ENCODE assay signal across 15 cellular contexts in genomic region chr9:35771079-35771441, GRCh38. TPM values are rescaled to one million over a fixed set of nuclear protein-coding genes. Genes with fewer than 3 reads are reported as not detected.
DNase-seq lines count a peak whose midpoint lies in the region; ATAC-seq and TF ChIP-seq lines count a peak whose summit lies in the region.
"Had no signal": no experiment of that assay in that cellular context is flagged by ENCODE, and none has a peak within 500 bp of the region (broad histone marks: within the 10 kb centered on the region; RNA-seq: fewer than 3 reads in every experiment).

No MANE protein-coding gene starts in this region.

- H3K27ac ChIP-seq in gastroesophageal sphincter (peak overlapping the region; percentile 45 to 78 (median 66)), parathyroid adenoma (peak overlapping the region; percentile 47), aorta (ENCODE audit: low read depth in 1 of 2, low read length in 2 of 2) (peak overlapping the region in 1 of 2 donors; percentile 40)

- H3K4me3 ChIP-seq in gastroesophageal sphincter (no peak overlapping the region), parathyroid adenoma (ENCODE audit: low read depth, low read length) (no peak overlapping the region), aorta (ENCODE audit: low read length in 2 of 2) (no peak overlapping the region)
- H3K4me3 ChIP-seq: smooth muscle cell, uterus had no signal

- intact Hi-C loops in Right ventricle myocardium inferior (cut with DNase I) (no loop called here), cardiac septum (cut with DNase I) (no loop called here), aorta (cut with DNase I) (no loop called here)

- H3K79me2 ChIP-seq in parathyroid adenoma: peaks cover 16% of the 10 kb centered on the region

- H3K4me1 ChIP-seq in gastroesophageal sphincter: peaks cover 7 to 26% (median 22%) of the 10 kb centered on the region in 3 donors
- H3K4me1 ChIP-seq in parathyroid adenoma: peaks cover 2% of the 10 kb centered on the region
- H3K4me1 ChIP-seq in aorta (ENCODE audit: control insufficient read depth in 1 of 2, insufficient read depth in 2 of 2, low read length in 2 of 2): peaks cover 0 to 1% of the 10 kb centered on the region in 2 donors
- H3K4me1 ChIP-seq: uterus had no signal

- H2AFZ ChIP-seq in parathyroid adenoma: no peak overlapping the region

- no peaks in the 10 kb centered on the region for H3K9me3 ChIP-seq in gastroesophageal sphincter
- H3K9me3 ChIP-seq in parathyroid adenoma (ENCODE audit: control insufficient read depth, low read length): no peaks in the 10 kb centered on the region
- no peaks in the 10 kb centered on the region for H3K9me3 ChIP-seq in aorta (ENCODE audit: control insufficient read depth, low read length)
- H3K9me3 ChIP-seq: uterus had no signal

- DNase-seq in Right ventricle myocardium inferior (ENCODE audit: missing footprints): no peak
- no peak for DNase-seq in cardiac septum (ENCODE audit: low spot score)
- no peak for DNase-seq in aorta
- DNase-seq in NCI-H510A treated with DMSO at 0.1 percent for 48 hours (lab: John Stamatoyannopoulos, UW): no peak
- DNase-seq: activated B cell treated with CpG ODN at 0.5 μM for 24 hours; effector CD8-positive, alpha-beta T cell; HFFc6; nephron progenitor cell; uterus had no signal

- no peak overlapping the region for H3K9ac ChIP-seq in parathyroid adenoma

- peak overlapping the region; percentile 32 for H3K4me2 ChIP-seq in parathyroid adenoma (ENCODE audit: low read length)
- H3K4me2 ChIP-seq: smooth muscle cell had no signal

- 0 to 2% methylated on average over 4 of the region's 4 CpGs for WGBS in gastroesophageal sphincter (ENCODE audit: low coverage in 1 of 2), 2 donors
- 2 to 4% methylated on average over 4 of the region's 4 CpGs for whole genome bisulfite sequencing in aorta, 2 donors

- TF ChIP-seq CTCF in gastroesophageal sphincter (IDR thresholded peaks at IDR 0.05) (no peak), parathyroid adenoma (IDR thresholded peaks at IDR 0.05) (no peak)

- ATAC-seq in Right ventricle myocardium inferior: peak; percentile 87
- peak; percentile 81 for ATAC-seq in gastroesophageal sphincter
- ATAC-seq in aorta (ENCODE audit: low FRiP score): peak; percentile 66
- ATAC-seq in GM18858 (IDR thresholded peaks at IDR 0.05; ENCODE audit: unreplicated experiment): no peak
- no peak for ATAC-seq in HG03432 (IDR thresholded peaks at IDR 0.05; ENCODE audit: unreplicated experiment)

- TF ChIP-seq EP300 in gastroesophageal sphincter (IDR thresholded peaks at IDR 0.05): no peak

- no peak for TF ChIP-seq POLR2A in gastroesophageal sphincter (IDR thresholded peaks at IDR 0.05)

- H3K36me3 ChIP-seq in gastroesophageal sphincter (no peaks in the 10 kb centered on the region), parathyroid adenoma (ENCODE audit: control insufficient read depth, insufficient read depth, low read length) (no peaks in the 10 kb centered on the region), aorta (ENCODE audit: control insufficient read depth in 1 of 2, insufficient read depth in 2 of 2, low read length in 1 of 2) (no peaks in the 10 kb centered on the region)
- H3K36me3 ChIP-seq: uterus had no signal

- H3K27me3 ChIP-seq in gastroesophageal sphincter: no peaks in the 10 kb centered on the region
- no peaks in the 10 kb centered on the region for H3K27me3 ChIP-seq in parathyroid adenoma (ENCODE audit: control insufficient read depth, insufficient read depth, low read length)
- H3K27me3 ChIP-seq in aorta (ENCODE audit: control insufficient read depth in 1 of 2, insufficient read depth in 2 of 2, low read length in 1 of 2): no peaks in the 10 kb centered on the region
- H3K27me3 ChIP-seq: uterus had no signal

RNA-seq across cellular contexts. Expression of gene MSMP, which starts 17.0 kb away (rescaled TPM):
- total RNA-seq in Right ventricle myocardium inferior (not detected), cardiac septum (not detected), gastroesophageal sphincter (1 to 10 TPM in 1 of 4 donors, not detected in 3; 2.0 TPM), aorta (1 to 10 TPM; 2.0 TPM)
- polyA plus RNA-seq in aorta: not detected
- total RNA-seq: HFFc6, smooth muscle cell, uterus had no signal
- polyA plus RNA-seq: keratinocyte, smooth muscle cell had no signal

RNA-seq across cellular contexts. Expression of gene NPR2, which starts 20.3 kb away (rescaled TPM):
- total RNA-seq in Right ventricle myocardium inferior: 25.2 TPM
- total RNA-seq in cardiac septum: 20.4 TPM
- total RNA-seq in gastroesophageal sphincter: 10 to 100 TPM; 12.7 to 39.3 (median 34.5) TPM
- 10 to 100 TPM; 39.7 to 45.6 TPM for total RNA-seq in aorta
- polyA plus RNA-seq in aorta: 10 to 100 TPM; 13.3 to 85.0 TPM

RNA-seq across cellular contexts. Expression of gene RGP1, which starts 22.0 kb away (rescaled TPM):
- 29.0 TPM for total RNA-seq in Right ventricle myocardium inferior
- 40.0 TPM for total RNA-seq in cardiac septum
- total RNA-seq in gastroesophageal sphincter: 10 to 100 TPM; 19.7 to 34.4 (median 23.4) TPM
- total RNA-seq in aorta: 10 to 100 TPM; 30.0 to 32.4 TPM
- polyA plus RNA-seq in aorta: 10 to 100 TPM; 11.0 to 13.0 TPM

RNA-seq across cellular contexts. Expression of gene GBA2, which starts 22.0 kb away (rescaled TPM):
- 80.2 TPM for total RNA-seq in Right ventricle myocardium inferior
- total RNA-seq in cardiac septum: 98.6 TPM
- total RNA-seq in gastroesophageal sphincter: 10 to 100 TPM; 35.3 to 81.1 (median 54.3) TPM
- 10 to 100 TPM; 83.8 to 83.9 TPM for total RNA-seq in aorta
- 100 to 1,000 TPM in 1 of 2 donors, 10 to 100 TPM in 1; 18.5 to 122 TPM for polyA plus RNA-seq in aorta

RNA-seq across cellular contexts. Expression of gene CREB3, which starts 38.6 kb away (rescaled TPM):
- 23.5 TPM for total RNA-seq in Right ventricle myocardium inferior
- total RNA-seq in cardiac septum: 25.0 TPM
- 100 to 1,000 TPM in 1 of 4 donors, 10 to 100 TPM in 3; 75.0 to 104 (median 83.7) TPM for total RNA-seq in gastroesophageal sphincter
- 10 to 100 TPM; 39.5 to 51.3 TPM for total RNA-seq in aorta
- 10 to 100 TPM; 46.2 to 62.0 TPM for polyA plus RNA-seq in aorta

Comparison
In these comparisons a context has a peak if more than half of its experiments do, and no peak if none do; other contexts are left out.
1. ATAC-seq: peak in Right ventricle myocardium inferior (single experiment), gastroesophageal sphincter (single experiment) and aorta (single experiment); none in GM18858 (single experiment) and HG03432 (single experiment).